ENCODE assay signal across 2 cellular contexts in the genomic region with DNA sequence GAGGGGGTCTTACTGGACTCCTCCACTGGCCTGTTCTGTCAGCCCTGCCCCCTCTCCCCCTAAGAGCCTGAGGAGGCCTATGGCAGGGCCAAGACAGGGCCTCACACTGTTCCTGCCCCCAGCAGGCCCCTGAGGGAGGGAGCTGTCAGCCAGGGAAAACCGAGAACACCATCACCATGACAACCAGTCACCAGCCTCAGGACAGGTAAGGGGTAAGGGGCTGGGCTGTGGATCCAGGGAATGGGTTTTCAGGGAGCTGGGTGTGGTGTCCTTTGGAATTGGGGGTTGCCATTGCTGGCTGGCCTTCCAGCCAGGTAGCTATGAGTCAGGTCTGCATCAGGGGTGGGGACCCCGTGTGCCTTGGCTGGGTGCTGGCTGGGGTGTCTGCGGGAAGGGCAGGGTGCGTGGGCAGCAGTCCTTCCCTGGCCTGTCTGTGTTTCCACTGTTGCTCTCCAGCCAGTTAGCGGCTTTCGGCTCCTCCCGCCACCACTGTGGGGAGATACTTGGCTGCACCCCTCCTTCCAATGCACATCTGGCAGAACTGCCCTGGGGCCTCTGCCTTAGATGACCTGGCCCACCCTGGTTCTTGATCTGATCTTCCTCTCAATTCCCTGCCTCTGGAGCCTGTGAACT.
TF ChIP-seq lines count a peak whose summit lies in the region.

No MANE protein-coding gene starts in this region.

TF ChIP-seq in SK-N-SH, 30 proteins besides CTCF, POLR2A, EP300 and RAD21:
- TF ChIP-seq, protein P1, sequence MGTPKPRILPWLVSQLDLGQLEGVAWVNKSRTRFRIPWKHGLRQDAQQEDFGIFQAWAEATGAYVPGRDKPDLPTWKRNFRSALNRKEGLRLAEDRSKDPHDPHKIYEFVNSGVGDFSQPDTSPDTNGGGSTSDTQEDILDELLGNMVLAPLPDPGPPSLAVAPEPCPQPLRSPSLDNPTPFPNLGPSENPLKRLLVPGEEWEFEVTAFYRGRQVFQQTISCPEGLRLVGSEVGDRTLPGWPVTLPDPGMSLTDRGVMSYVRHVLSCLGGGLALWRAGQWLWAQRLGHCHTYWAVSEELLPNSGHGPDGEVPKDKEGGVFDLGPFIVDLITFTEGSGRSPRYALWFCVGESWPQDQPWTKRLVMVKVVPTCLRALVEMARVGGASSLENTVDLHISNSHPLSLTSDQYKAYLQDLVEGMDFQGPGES (IDR thresholded peaks at IDR 0.05; ENCODE audit: low read depth, low read length) = no peak
- peak; percentile 33; the same call in 1 of the 2 replicates for TF ChIP-seq GATA2 (CRISPR knock-in tag; IDR thresholded peaks at IDR 0.05)

TF ChIP-seq in SK-N-SH treated with all-trans-retinoic acid at 6 μM for 48 hours, 23 proteins besides CTCF, POLR2A, EP300 and RAD21 (continued from another document):
- TF ChIP-seq, protein P2, sequence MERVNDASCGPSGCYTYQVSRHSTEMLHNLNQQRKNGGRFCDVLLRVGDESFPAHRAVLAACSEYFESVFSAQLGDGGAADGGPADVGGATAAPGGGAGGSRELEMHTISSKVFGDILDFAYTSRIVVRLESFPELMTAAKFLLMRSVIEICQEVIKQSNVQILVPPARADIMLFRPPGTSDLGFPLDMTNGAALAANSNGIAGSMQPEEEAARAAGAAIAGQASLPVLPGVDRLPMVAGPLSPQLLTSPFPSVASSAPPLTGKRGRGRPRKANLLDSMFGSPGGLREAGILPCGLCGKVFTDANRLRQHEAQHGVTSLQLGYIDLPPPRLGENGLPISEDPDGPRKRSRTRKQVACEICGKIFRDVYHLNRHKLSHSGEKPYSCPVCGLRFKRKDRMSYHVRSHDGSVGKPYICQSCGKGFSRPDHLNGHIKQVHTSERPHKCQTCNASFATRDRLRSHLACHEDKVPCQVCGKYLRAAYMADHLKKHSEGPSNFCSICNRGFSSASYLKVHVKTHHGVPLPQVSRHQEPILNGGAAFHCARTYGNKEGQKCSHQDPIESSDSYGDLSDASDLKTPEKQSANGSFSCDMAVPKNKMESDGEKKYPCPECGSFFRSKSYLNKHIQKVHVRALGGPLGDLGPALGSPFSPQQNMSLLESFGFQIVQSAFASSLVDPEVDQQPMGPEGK (CRISPR knock-in tag; IDR thresholded peaks at IDR 0.05; ENCODE audit: borderline replicate concordance) = no peak
- no peak for TF ChIP-seq ZC3H10 (CRISPR knock-in tag; IDR thresholded peaks at IDR 0.05)
- TF ChIP-seq CSDC2 (CRISPR knock-in tag; IDR thresholded peaks at IDR 0.05) = no peak
- no peak for TF ChIP-seq OSR1 (CRISPR knock-in tag; IDR thresholded peaks at IDR 0.05)
- no peak for TF ChIP-seq BACH2 (CRISPR knock-in tag; IDR thresholded peaks at IDR 0.05; ENCODE audit: borderline replicate concordance)
- TF ChIP-seq, protein P3, sequence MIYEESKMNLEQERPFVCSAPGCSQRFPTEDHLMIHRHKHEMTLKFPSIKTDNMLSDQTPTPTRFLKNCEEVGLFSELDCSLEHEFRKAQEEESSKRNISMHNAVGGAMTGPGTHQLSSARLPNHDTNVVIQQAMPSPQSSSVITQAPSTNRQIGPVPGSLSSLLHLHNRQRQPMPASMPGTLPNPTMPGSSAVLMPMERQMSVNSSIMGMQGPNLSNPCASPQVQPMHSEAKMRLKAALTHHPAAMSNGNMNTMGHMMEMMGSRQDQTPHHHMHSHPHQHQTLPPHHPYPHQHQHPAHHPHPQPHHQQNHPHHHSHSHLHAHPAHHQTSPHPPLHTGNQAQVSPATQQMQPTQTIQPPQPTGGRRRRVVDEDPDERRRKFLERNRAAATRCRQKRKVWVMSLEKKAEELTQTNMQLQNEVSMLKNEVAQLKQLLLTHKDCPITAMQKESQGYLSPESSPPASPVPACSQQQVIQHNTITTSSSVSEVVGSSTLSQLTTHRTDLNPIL (CRISPR knock-in tag; IDR thresholded peaks at IDR 0.05; ENCODE audit: low read depth) = no peak
- TF ChIP-seq ESRRG (CRISPR knock-in tag; IDR thresholded peaks at IDR 0.05) = no peak
- no peak for TF ChIP-seq ISL1 (CRISPR knock-in tag; IDR thresholded peaks at IDR 0.05)
- no peak for TF ChIP-seq ZFP3 (CRISPR knock-in tag; IDR thresholded peaks at IDR 0.05)
- no peak for TF ChIP-seq ZNF70 (CRISPR knock-in tag; IDR thresholded peaks at IDR 0.05)
- no peak for TF ChIP-seq SNAI2 (CRISPR knock-in tag; IDR thresholded peaks at IDR 0.05)
- TF ChIP-seq TCF4 (CRISPR knock-in tag; IDR thresholded peaks at IDR 0.05; ENCODE audit: borderline replicate concordance) = no peak
TF ChIP-seq in SK-N-SH treated with all-trans-retinoic acid at 6 μM for 48 hours: peak in this region for 0.
